In the genomic region with DNA sequence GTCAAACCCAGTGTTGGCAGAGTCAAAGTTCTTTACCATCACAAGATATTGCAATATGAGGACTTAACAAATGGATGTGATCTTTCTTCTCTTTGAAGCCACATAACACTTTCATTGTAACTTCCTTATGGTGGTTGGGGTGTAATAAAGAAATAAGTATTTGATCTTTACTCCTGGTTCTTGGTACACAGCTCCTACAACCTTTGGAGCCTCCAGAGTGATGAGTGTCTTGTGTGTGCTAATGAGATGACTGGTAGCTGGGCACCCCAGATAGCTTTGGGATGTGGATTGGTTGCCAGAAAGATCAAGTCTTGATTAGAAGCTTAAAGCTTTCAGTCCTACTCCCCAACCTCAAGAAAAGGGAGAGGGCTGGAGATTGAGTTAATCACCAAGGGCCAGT, we compare ENCODE assay signal across 14 cellular contexts. TPM values are rescaled to one million over a fixed set of nuclear protein-coding genes. Genes with fewer than 3 reads are reported as not detected.
DNase-seq lines count a peak whose midpoint lies in the region; ATAC-seq and TF ChIP-seq lines count a peak whose summit lies in the region.
"Had no signal": no experiment of that assay in that cellular context is flagged by ENCODE, and none has a peak within 500 bp of the region (broad histone marks: within the 10 kb centered on the region; RNA-seq: fewer than 3 reads in every experiment).

No MANE protein-coding gene starts in this region.

- no peak overlapping the region for H2BK5ac ChIP-seq in mesendoderm (ENCODE audit: low read length)

- no peaks in the 10 kb centered on the region for H3K79me1 ChIP-seq in mesendoderm (ENCODE audit: low read length)

- H3K56ac ChIP-seq in mesendoderm (ENCODE audit: low read length) = no peak overlapping the region

- H2BK120ac ChIP-seq in mesendoderm (ENCODE audit: low read depth, low read length) = no peak overlapping the region

- H3K27ac ChIP-seq in mesendoderm (ENCODE audit: low read depth, low read length) (no peak overlapping the region), parathyroid adenoma (peak overlapping the region; percentile 20)
- H3K27ac ChIP-seq: 22Rv1; BLaER1 treated with 17β-estradiol and CSF1 and Interleukin-3, amounts not matched to agents 10 nM and 100 nM had no signal

- no peak overlapping the region for H2AFZ ChIP-seq in parathyroid adenoma

- no peak overlapping the region for H3K4me3 Mint-ChIP-seq in activated naive CD8-positive, alpha-beta T cell treated with anti-CD3 and anti-CD28 coated beads, Interleukin-2, amount 50 U/mL, for 24 hours
- H3K4me3 Mint-ChIP-seq in activated naive CD8-positive, alpha-beta T cell treated with anti-CD3 and anti-CD28 coated beads for 36 hours = no peak overlapping the region
- H3K4me3 Mint-ChIP-seq: CD4-positive, CD25-positive, alpha-beta regulatory T cell had no signal

- no peaks in the 10 kb centered on the region for H3K4me1 Mint-ChIP-seq in activated naive CD8-positive, alpha-beta T cell treated with anti-CD3 and anti-CD28 coated beads, Interleukin-2, amount 50 U/mL, for 24 hours
- H3K4me1 Mint-ChIP-seq in activated naive CD8-positive, alpha-beta T cell treated with anti-CD3 and anti-CD28 coated beads for 36 hours = peaks cover 5% of the 10 kb centered on the region
- H3K4me1 Mint-ChIP-seq: CD4-positive, CD25-positive, alpha-beta regulatory T cell had no signal

- H3K27me3 ChIP-seq in mesendoderm (ENCODE audit: insufficient read depth, low read length, poor library complexity) (no peaks in the 10 kb centered on the region), parathyroid adenoma (ENCODE audit: control insufficient read depth, insufficient read depth, low read length) (no peaks in the 10 kb centered on the region)
- H3K27me3 ChIP-seq: BLaER1 treated with 17β-estradiol and CSF1 and Interleukin-3, amounts not matched to agents 10 nM and 100 nM had no signal

- H3K4me3 ChIP-seq in mesendoderm (ENCODE audit: low read length) (no peak overlapping the region), parathyroid adenoma (ENCODE audit: low read depth, low read length) (no peak overlapping the region)
- H3K4me3 ChIP-seq: BLaER1 treated with 17β-estradiol and CSF1 and Interleukin-3, amounts not matched to agents 10 nM and 100 nM had no signal

- H3K27ac Mint-ChIP-seq in activated naive CD8-positive, alpha-beta T cell treated with anti-CD3 and anti-CD28 coated beads, Interleukin-2, amount 50 U/mL, for 24 hours = no peak overlapping the region
- no peak overlapping the region for H3K27ac Mint-ChIP-seq in activated naive CD8-positive, alpha-beta T cell treated with anti-CD3 and anti-CD28 coated beads for 36 hours
- H3K27ac Mint-ChIP-seq: CD4-positive, CD25-positive, alpha-beta regulatory T cell had no signal

- H3K4me1 ChIP-seq in mesendoderm (ENCODE audit: control insufficient read depth, low read depth, low read length) = peaks cover 3% of the 10 kb centered on the region
- H3K4me1 ChIP-seq in parathyroid adenoma = peaks cover 14% of the 10 kb centered on the region

- H2BK15ac ChIP-seq in mesendoderm (replicated peaks; ENCODE audit: low read depth) = no peak overlapping the region

- H3K9me3 Mint-ChIP-seq in activated naive CD8-positive, alpha-beta T cell treated with anti-CD3 and anti-CD28 coated beads, Interleukin-2, amount 50 U/mL, for 24 hours = no peaks in the 10 kb centered on the region
- H3K9me3 Mint-ChIP-seq in activated naive CD8-positive, alpha-beta T cell treated with anti-CD3 and anti-CD28 coated beads for 36 hours = no peaks in the 10 kb centered on the region
- H3K9me3 Mint-ChIP-seq: CD4-positive, CD25-positive, alpha-beta regulatory T cell had no signal

- no peak overlapping the region for H3K18ac ChIP-seq in mesendoderm (ENCODE audit: low read length)

- H3K4me2 ChIP-seq in mesendoderm (ENCODE audit: low read length) = no peak overlapping the region
- no peak overlapping the region for H3K4me2 ChIP-seq in parathyroid adenoma (ENCODE audit: low read length)
- H3K4me2 ChIP-seq: BLaER1 treated with 17β-estradiol and CSF1 and Interleukin-3, amounts not matched to agents 10 nM and 100 nM had no signal

- H2AK5ac ChIP-seq in mesendoderm (ENCODE audit: low read length) = no peak overlapping the region

- no peaks in the 10 kb centered on the region for H3K9me3 ChIP-seq in parathyroid adenoma (ENCODE audit: control insufficient read depth, low read length)

- peak; percentile 38 for ATAC-seq in activated naive CD8-positive, alpha-beta T cell treated with anti-CD3 and anti-CD28 coated beads, Interleukin-2, amount 50 U/mL, for 24 hours
- ATAC-seq in GM19035 (IDR thresholded peaks at IDR 0.05; ENCODE audit: unreplicated experiment) = no peak
- ATAC-seq in HG03342 (IDR thresholded peaks at IDR 0.05; ENCODE audit: unreplicated experiment) = no peak
- ATAC-seq in HG02973 (IDR thresholded peaks at IDR 0.05; ENCODE audit: unreplicated experiment) = no peak

- no peaks in the 10 kb centered on the region for H3K36me3 Mint-ChIP-seq in activated naive CD8-positive, alpha-beta T cell treated with anti-CD3 and anti-CD28 coated beads, Interleukin-2, amount 50 U/mL, for 24 hours (ENCODE audit: low read depth)
- H3K36me3 Mint-ChIP-seq in activated naive CD8-positive, alpha-beta T cell treated with anti-CD3 and anti-CD28 coated beads for 36 hours = no peaks in the 10 kb centered on the region
- H3K36me3 Mint-ChIP-seq: CD4-positive, CD25-positive, alpha-beta regulatory T cell had no signal

- H3K27me3 Mint-ChIP-seq in activated naive CD8-positive, alpha-beta T cell treated with anti-CD3 and anti-CD28 coated beads, Interleukin-2, amount 50 U/mL, for 24 hours = peaks cover 2% of the 10 kb centered on the region
- H3K27me3 Mint-ChIP-seq in activated naive CD8-positive, alpha-beta T cell treated with anti-CD3 and anti-CD28 coated beads for 36 hours = peaks cover 7% of the 10 kb centered on the region

- TF ChIP-seq CTCF in parathyroid adenoma (IDR thresholded peaks at IDR 0.05) = no peak

- no peak for DNase-seq in activated naive CD8-positive, alpha-beta T cell treated with anti-CD3 and anti-CD28 coated beads, Interleukin-2, amount 50 U/mL, for 24 hours
- no peak for DNase-seq in activated naive CD8-positive, alpha-beta T cell treated with anti-CD3 and anti-CD28 coated beads for 36 hours
- DNase-seq in mesendoderm = peak; percentile 66
- DNase-seq in stimulated activated CD4-positive, alpha-beta T cell treated with anti-CD3 and anti-CD28 coated beads, Interleukin-2, amount 100 ng/mL, for 48 hours = no peak
- DNase-seq: CD4-positive, CD25-positive, alpha-beta regulatory T cell; DMS53; GF-D8; HCEC 1CT had no signal

- no peak overlapping the region for H3K9ac ChIP-seq in mesendoderm (ENCODE audit: low read length)
- no peak overlapping the region for H3K9ac ChIP-seq in parathyroid adenoma
- H3K9ac ChIP-seq: BLaER1 treated with 17β-estradiol and CSF1 and Interleukin-3, amounts not matched to agents 10 nM and 100 nM had no signal

- no peaks in the 10 kb centered on the region for H3K79me2 ChIP-seq in mesendoderm (ENCODE audit: control insufficient read depth, insufficient read depth, low read length)
- H3K79me2 ChIP-seq in parathyroid adenoma = no peaks in the 10 kb centered on the region

- no peak overlapping the region for H4K5ac ChIP-seq in mesendoderm (ENCODE audit: low read length)

- H3K23ac ChIP-seq in mesendoderm (ENCODE audit: low read length) = no peak overlapping the region

- H4K8ac ChIP-seq in mesendoderm (ENCODE audit: low read depth, low read length) = no peak overlapping the region

- H3K4ac ChIP-seq in mesendoderm (ENCODE audit: low read depth, low read length) = no peak overlapping the region

- no peaks in the 10 kb centered on the region for H3K36me3 ChIP-seq in mesendoderm (ENCODE audit: control insufficient read depth, insufficient read depth, low read length)
- no peaks in the 10 kb centered on the region for H3K36me3 ChIP-seq in parathyroid adenoma (ENCODE audit: control insufficient read depth, insufficient read depth, low read length)
- H3K36me3 ChIP-seq: BLaER1 treated with 17β-estradiol and CSF1 and Interleukin-3, amounts not matched to agents 10 nM and 100 nM had no signal

RNA-seq across cellular contexts. Expression of gene YAE1, which starts 31.1 kb away (rescaled TPM):
- 10 to 100 TPM; 11.2 to 12.5 TPM for total RNA-seq in activated naive CD8-positive, alpha-beta T cell treated with anti-CD3 and anti-CD28 coated beads for 36 hours
- polyA plus RNA-seq in mesendoderm (2013, experiment 1 of 2) = 39.6 TPM
- polyA plus RNA-seq in mesendoderm (2013, experiment 2 of 2) = 39.2 TPM
